Comparison of ENCODE assay signal across 21 cellular contexts in genomic region chr1:71026093-71026492, GRCh38. TPM values are rescaled to one million over a fixed set of nuclear protein-coding genes. Genes with fewer than 3 reads are reported as not detected.
DNase-seq lines count a peak whose midpoint lies in the region; ATAC-seq, FAIRE-seq and TF ChIP-seq lines count a peak whose summit lies in the region.
"Had no signal": no experiment of that assay in that cellular context is flagged by ENCODE, and none has a peak within 500 bp of the region (broad histone marks: within the 10 kb centered on the region; RNA-seq: fewer than 3 reads in every experiment).

No MANE protein-coding gene starts in this region.

- ATAC-seq in K562 (no peak), GM18861 (IDR thresholded peaks at IDR 0.05; ENCODE audit: unreplicated experiment) (no peak)
- ATAC-seq: A549; CD8-positive, alpha-beta T cell had no signal

- intact Hi-C loops in A673 (cut with micrococcal nuclease; ENCODE audit: unreplicated experiment) (loop anchor here (10.0 kb wide), 1 partner anchor 1321 kb away; no protein-coding TSS in a partner anchor), K562 (cut with micrococcal nuclease) (no loop called here)

- no peak overlapping the region for H3K9ac ChIP-seq in K562 (ENCODE audit: insufficient read depth in 1 of 2, low read depth in 2 of 2, low read length in 2 of 2)

- H4K20me1 ChIP-seq in K562 (replicated peaks; ENCODE audit: control insufficient read depth, insufficient read depth, low read length) = no peaks in the 10 kb centered on the region

- TF ChIP-seq POLR2A in K562 (conservative IDR thresholded peaks at IDR 0.05) = no peak

- H3K4me3 ChIP-seq in A673 (ENCODE audit: low read depth, low read length, poor library complexity, severe bottlenecking) (no peak overlapping the region), K562 (no peak overlapping the region)
- H3K4me3 ChIP-seq: A549 had no signal

- H3K4me1 ChIP-seq in A673 (ENCODE audit: insufficient read depth, low read length, poor library complexity, severe bottlenecking) (peaks cover 89% of the 10 kb centered on the region), K562 (replicated peaks in 1 of 2; ENCODE audit: control insufficient read depth in 2 of 2, insufficient read depth in 2 of 2, low read length in 2 of 2) (no peaks in the 10 kb centered on the region; a peak in 1 of 5 replicates)
- H3K4me1 ChIP-seq: A549, Caco-2 had no signal

- no peaks in the 10 kb centered on the region for H3K27me3 ChIP-seq in A673 (replicated peaks; ENCODE audit: insufficient read depth, low read depth, low read length, poor library complexity)
- no peaks in the 10 kb centered on the region for H3K27me3 ChIP-seq in K562 (ENCODE audit: control insufficient read depth in 2 of 2, insufficient read depth in 2 of 2, low read length in 2 of 2)

- H3K36me3 ChIP-seq in A673 (ENCODE audit: insufficient read depth, low read length, poor library complexity, severe bottlenecking) (no peaks in the 10 kb centered on the region), K562 (ENCODE audit: control insufficient read depth, insufficient read depth, low read length) (peaks cover 14% of the 10 kb centered on the region; the same call in 2 of the 3 replicates)

- no peak for TF ChIP-seq CTCF in A673 (conservative IDR thresholded peaks at IDR 0.05; ENCODE audit: low read depth, low read length)
- no peak for TF ChIP-seq CTCF in K562 (IDR thresholded peaks at IDR 0.05 in 2 of 3, conservative IDR thresholded peaks at IDR 0.05 in 1 of 3; ENCODE audit: insufficient read depth in 2 of 3, low read depth in 1 of 3, low read length in 3 of 3)

- CTCF ChIA-PET in A673 (lab: Charles Lee) = no interaction called here
- CTCF ChIA-PET in K562 (lab: Yijun Ruan, JAX; ENCODE audit: low intra/inter-chr PET ratio) = no interaction called here

- H3K27ac ChIP-seq in A673 (ENCODE audit: low read depth, low read length, poor library complexity, severe bottlenecking) (peak overlapping the region; percentile 85), K562 (ENCODE audit: extremely low read depth, low read depth, low read length) (no peak overlapping the region)
- H3K27ac ChIP-seq: A549, C4-2B had no signal

- POLR2A ChIA-PET in A673 (lab: Charles Lee; ENCODE audit: low non-redundant PET) = no interaction called here
- POLR2A ChIA-PET in K562 (lab: Yijun Ruan, JAX) = interaction anchor here (1.6 kb wide), 1 partner anchor 8 kb away, joined by 5 read pairs; no protein-coding TSS in a partner anchor

- in situ Hi-C loops in K562 (cut with MboI) = no loop called here

- no peaks in the 10 kb centered on the region for H3K9me3 ChIP-seq in A673 (ENCODE audit: low read depth, low read length, poor library complexity, severe bottlenecking)
- no peaks in the 10 kb centered on the region for H3K9me3 ChIP-seq in K562 (replicated peaks; ENCODE audit: control insufficient read depth, insufficient read depth, low read depth, low read length)
- H3K9me3 ChIP-seq: A549, Caco-2 had no signal

- TF ChIP-seq RAD21 in K562 (CRISPR knock-in tag; conservative IDR thresholded peaks at IDR 0.05 in 1 of 2, IDR thresholded peaks at IDR 0.05 in 1 of 2) = no peak

- TF ChIP-seq EP300 in K562 (IDR thresholded peaks at IDR 0.05; ENCODE audit: low read length) = no peak

- peaks cover 55% of the 10 kb centered on the region for H3K79me2 ChIP-seq in K562 (ENCODE audit: control insufficient read depth, insufficient read depth, low read length)

- no peaks in the 10 kb centered on the region for H3K9me1 ChIP-seq in K562 (ENCODE audit: control insufficient read depth, insufficient read depth, low read length)

- 87% methylated on average over 4 of the region's 4 CpGs for WGBS in K562 (ENCODE audit: insufficient coverage, low coverage, missing lambda C conversion rate)

- peak; percentile 40 for FAIRE-seq in K562 (lab: Jason Lieb, UNC)
- FAIRE-seq: A549, GM12892 had no signal

- DNase-seq in A673 (ENCODE audit: low spot score) = no peak
- peak; percentile 34 for DNase-seq in DMS53 treated with DMSO at 0.1 percent for 48 hours (lab: John Stamatoyannopoulos, UW; ENCODE audit: unreplicated experiment)
- DNase-seq in NCI-H460 (ENCODE audit: extremely low read depth, low read depth) = peak; percentile 17
- no peak for DNase-seq in K562 (ENCODE audit: extremely low read depth in 1 of 4, low spot score in 3 of 4)
- DNase-seq in NCI-H1092 treated with DMSO at 0.1 percent for 48 hours (lab: John Stamatoyannopoulos, UW) = no peak
- no peak for DNase-seq in activated effector memory CD4-positive, alpha-beta T cell treated with Interleukin-2 at 50 U/mL for 16 hours
- DNase-seq: 8988T; Caco-2; CD4-positive, CD25-positive, alpha-beta regulatory T cell; CD8-positive, alpha-beta T cell; DMS153; DMS79 treated with DMSO at 0.1 percent for 48 hours; GF-D8; GOT3; H7; HCEC 1CT had no signal

- no peak overlapping the region for H2AFZ ChIP-seq in K562 (ENCODE audit: low read depth, low read length)

- BruUV-seq in A673 (replicated peaks; lab: Mats Ljungman, UMichigan) (no TSS peak), K562 (replicated peaks; lab: Mats Ljungman, UMichigan) (no TSS peak)

- H3K4me2 ChIP-seq in K562 (ENCODE audit: insufficient read depth, low read length) = no peak overlapping the region
- H3K4me2 ChIP-seq: A549 had no signal

TF ChIP-seq in K562, 482 proteins besides CTCF, POLR2A, EP300 and RAD21:
- TF ChIP-seq SMARCA5 (IDR thresholded peaks at IDR 0.05) = no peak
- no peak for TF ChIP-seq RFX7 (CRISPR knock-in tag; IDR thresholded peaks at IDR 0.05)
- no peak for TF ChIP-seq ZNF3 (CRISPR knock-in tag; IDR thresholded peaks at IDR 0.05)
- TF ChIP-seq HCFC1 (IDR thresholded peaks at IDR 0.05; ENCODE audit: low read depth, low read length) = no peak
- TF ChIP-seq ZFP1 (CRISPR knock-in tag; IDR thresholded peaks at IDR 0.05) = no peak

RNA-seq across cellular contexts. Expression of gene PTGER3, which starts 21.5 kb away (rescaled TPM):
- total RNA-seq in A673 (2021) (96.0 and 107 TPM in 2 replicates), K562 (2014; rRNA removed) (14.2 and 26.2 TPM in 2 replicates), K562 (2014; rRNA removed; fragmentation: Illumina TruSeq; extraction: Trizol) (19.0 and 19.2 TPM in 2 replicates), K562 (2015; rRNA removed; fragmentation: Illumina TruSeq; extraction: Trizol) (18.4 and 20.0 TPM in 2 replicates), K562 (2021) (28.5 and 33.3 TPM in 2 replicates)
- 0.09 and 0.15 TPM in 2 replicates for total RNA-seq in NCI-H460 (2014; rRNA removed; shearing (Covaris generic))
- polyA plus RNA-seq in NCI-H460 (2014; cell fraction: nucleus; rRNA removed) = 0.07 TPM in 1 of 2 replicates, not detected in the other
- total RNA-seq in K562 (2011; cell fraction: chromatin; rRNA removed; ENCODE audit: low replicate concordance) = 14.8 and 15.1 TPM in 2 replicates
- 13.7 and 16.2 TPM in 2 replicates for total RNA-seq in K562 (2011; cell fraction: nucleolus; rRNA removed)
- total RNA-seq in K562 (2011; cell fraction: nucleoplasm; rRNA removed) = 13.1 and 24.9 TPM in 2 replicates
- polyA plus RNA-seq in K562 (2011; rRNA removed) (3.2 and 4.5 TPM in 2 replicates), K562 (2014; fragmentation: Illumina TruSeq; extraction: Trizol) (11.6 and 14.6 TPM in 2 replicates), K562 (2014; fragmentation: Nextera tagmentation; extraction: Ambion mirVana) (1 to 10 TPM; 3.8 to 5.1 TPM), K562 (2014; rRNA removed) (9.7 and 17.7 TPM in 2 replicates)
- 3.3 and 10.5 TPM in 2 replicates for polyA plus RNA-seq in K562 (2011; cell fraction: cytosol; rRNA removed)
- polyA plus RNA-seq in K562 (2011; cell fraction: nucleus; rRNA removed) = 4.9 and 8.3 TPM in 2 replicates
- polyA plus RNA-seq in K562 (2012) = 15.2 and 16.0 TPM in 2 replicates
- 5.3 and 6.0 TPM in 2 replicates for polyA minus RNA-seq in K562 (2011; rRNA and poly(A)+ RNA removed)
- 5.9 and 7.3 TPM in 2 replicates for polyA minus RNA-seq in K562 (2011; cell fraction: cytosol; rRNA and poly(A)+ RNA removed)
- polyA minus RNA-seq in K562 (2011; cell fraction: nucleus; rRNA and poly(A)+ RNA removed) = 8.1 and 9.1 TPM in 2 replicates
- total RNA-seq: Caco-2, G401 had no signal
- polyA plus RNA-seq: A549; CD4-positive, CD25-positive, alpha-beta regulatory T cell had no signal

RNA-seq across cellular contexts. Expression of gene ZRANB2, which starts 54.7 kb away (rescaled TPM):
- total RNA-seq in A673 (2021) (112 and 113 TPM in 2 replicates), K562 (2014; rRNA removed) (80.8 and 86.5 TPM in 2 replicates), K562 (2014; rRNA removed; fragmentation: Illumina TruSeq; extraction: Trizol) (86.0 and 108 TPM in 2 replicates), K562 (2015; rRNA removed; fragmentation: Illumina TruSeq; extraction: Trizol) (75.5 and 88.3 TPM in 2 replicates), K562 (2021) (129 and 134 TPM in 2 replicates)
- 35.7 and 49.4 TPM in 2 replicates for total RNA-seq in NCI-H460 (2014; rRNA removed; shearing (Covaris generic))
- polyA plus RNA-seq in NCI-H460 (2014; cell fraction: nucleus; rRNA removed) = 77.7 and 139 TPM in 2 replicates
- 82.9 and 341 TPM in 2 replicates for total RNA-seq in K562 (2011; cell fraction: chromatin; rRNA removed; ENCODE audit: low replicate concordance)
- total RNA-seq in K562 (2011; cell fraction: nucleolus; rRNA removed) = 32.4 and 47.8 TPM in 2 replicates
- 107 and 212 TPM in 2 replicates for total RNA-seq in K562 (2011; cell fraction: nucleoplasm; rRNA removed)
- polyA plus RNA-seq in K562 (2011; rRNA removed) (230 and 264 TPM in 2 replicates), K562 (2014; fragmentation: Illumina TruSeq; extraction: Trizol) (207 and 240 TPM in 2 replicates), K562 (2014; fragmentation: Nextera tagmentation; extraction: Ambion mirVana) (100 to 1,000 TPM; 194 to 244 TPM), K562 (2014; rRNA removed) (157 TPM in 2 replicates)
- 17.5 and 48.4 TPM in 2 replicates for polyA plus RNA-seq in K562 (2011; cell fraction: cytosol; rRNA removed)
- polyA plus RNA-seq in K562 (2011; cell fraction: nucleus; rRNA removed) = 309 and 554 TPM in 2 replicates
- polyA plus RNA-seq in K562 (2012) = 109 and 124 TPM in 2 replicates
- 108 and 129 TPM in 2 replicates for polyA minus RNA-seq in K562 (2011; rRNA and poly(A)+ RNA removed)
- polyA minus RNA-seq in K562 (2011; cell fraction: cytosol; rRNA and poly(A)+ RNA removed) = 28.0 and 33.2 TPM in 2 replicates
- polyA minus RNA-seq in K562 (2011; cell fraction: nucleus; rRNA and poly(A)+ RNA removed) = 82.8 and 171 TPM in 2 replicates

Comparison
In these comparisons a context has a peak if more than half of its experiments do, and no peak if none do; other contexts are left out.
1. DNase-seq: peak in DMS53 treated with DMSO at 0.1 percent for 48 hours (single experiment) and NCI-H460 (single experiment); none in A673 (single experiment), K562 (0 of 4), NCI-H1092 treated with DMSO at 0.1 percent for 48 hours (single experiment) and activated effector memory CD4-positive, alpha-beta T cell treated with Interleukin-2 at 50 U/mL for 16 hours (single experiment).
2. RNA of gene PTGER3, which starts 21.5 kb away (total RNA-seq): 96.0 to 107 TPM in A673 and 13.1 to 33.3 TPM in K562; 0.09 to 0.15 TPM in NCI-H460; every median in the first group is over 10 times any median in the second.